In genomic region chr22:39083212-39084165, GRCh38 we compare ENCODE assay signal across 29 cellular contexts. TPM values are rescaled to one million over a fixed set of nuclear protein-coding genes. Genes with fewer than 3 reads are reported as not detected.
A peak's percentile ranks its signal among the peaks of the same experiment; 100 is the strongest.
DNase-seq lines count a peak whose midpoint lies in the region; ATAC-seq lines count a peak whose summit lies in the region.
"Had no signal": no experiment of that assay in that cellular context is flagged by ENCODE, and none has a peak within 500 bp of the region (broad histone marks: within the 10 kb centered on the region; RNA-seq: fewer than 3 reads in every experiment).

No MANE protein-coding gene starts in this region.

- H3K9me3 Mint-ChIP-seq in activated T-cell treated with anti-CD3 and anti-CD28 coated beads, Interleukin-2, amount 50 U/mL, for 24 hours, result no peaks in the 10 kb centered on the region
- no peaks in the 10 kb centered on the region for H3K9me3 Mint-ChIP-seq in activated T-cell treated with anti-CD3 and anti-CD28 coated beads, Interleukin-2, amount 50 U/mL, for 72 hours
- no peaks in the 10 kb centered on the region for H3K9me3 Mint-ChIP-seq in stimulated activated memory B cell treated with anti-CD40 and anti-IgM and Interleukin-4, amounts not matched to agents 10 μg/mL and 1 μg/mL and 100 μg/mL, for 72 hours
- H3K9me3 Mint-ChIP-seq in naive thymus-derived CD4-positive, alpha-beta T cell, result no peaks in the 10 kb centered on the region
- H3K9me3 Mint-ChIP-seq: memory B cell had no signal

- H3K36me3 ChIP-seq in effector memory CD4-positive, alpha-beta T cell (ENCODE audit: control insufficient read depth, insufficient read depth, low read length), result peaks cover 28% of the 10 kb centered on the region
- peaks cover 9 to 38% (median 14%) of the 10 kb centered on the region in 3 experiments for H3K36me3 ChIP-seq in naive thymus-derived CD4-positive, alpha-beta T cell (ENCODE audit: control insufficient read depth in 2 of 3, insufficient read depth in 3 of 3, low read length in 3 of 3)
- H3K36me3 ChIP-seq: BE2C had no signal

- peaks cover 25% of the 10 kb centered on the region for H3K4me1 ChIP-seq in effector memory CD4-positive, alpha-beta T cell (ENCODE audit: control insufficient read depth, insufficient read depth, low read length, poor library complexity, severe bottlenecking)
- peaks cover 0 to 69% of the 10 kb centered on the region in 2 donors for H3K4me1 ChIP-seq in naive thymus-derived CD4-positive, alpha-beta T cell (ENCODE audit: control insufficient read depth in 2 of 2, insufficient read depth in 2 of 2, low read length in 2 of 2)
- H3K4me1 ChIP-seq: A549, body of pancreas had no signal

- intact Hi-C loops in naive thymus-derived CD4-positive, alpha-beta T cell (cut with micrococcal nuclease), result no loop called here

- H3K9me3 ChIP-seq in T-helper 17 cell (ENCODE audit: control insufficient read depth, low read length, poor library complexity, severe bottlenecking), result no peaks in the 10 kb centered on the region
- H3K9me3 ChIP-seq in effector memory CD4-positive, alpha-beta T cell (ENCODE audit: control insufficient read depth, low read length), result no peaks in the 10 kb centered on the region
- no peaks in the 10 kb centered on the region for H3K9me3 ChIP-seq in naive thymus-derived CD4-positive, alpha-beta T cell (ENCODE audit: control insufficient read depth in 2 of 3, low read length in 3 of 3)
- H3K9me3 ChIP-seq: A549, BE2C, body of pancreas, testis, vagina had no signal

- DNase-seq in activated T-cell treated with anti-CD3 and anti-CD28 coated beads, Interleukin-2, amount 50 U/mL, for 24 hours, result no peak
- no peak for DNase-seq in activated T-cell treated with anti-CD3 and anti-CD28 coated beads, Interleukin-2, amount 50 U/mL, for 72 hours
- DNase-seq in T-helper 17 cell, result no peak
- no peak for DNase-seq in effector memory CD4-positive, alpha-beta T cell
- DNase-seq in naive thymus-derived CD4-positive, alpha-beta T cell, result no peak
- DNase-seq: activated CD4-positive, CD25-positive, alpha-beta regulatory T cell; BE2C; body of pancreas; Calu3; KG1; NCI-H1694; NCI-H2171; NCI-H524; PC-3; SHP77 treated with DMSO at 0.1 percent for 48 hours; small intestine; stimulated activated CD4-positive, alpha-beta T cell treated with anti-CD3 and anti-CD28 coated beads, Interleukin-2, amount 100 ng/mL, for 24 hours; testis had no signal

- ATAC-seq in activated T-cell treated with anti-CD3 and anti-CD28 coated beads, Interleukin-2, amount 50 U/mL, for 72 hours (replicated peaks in 1 of 2), result no peak
- ATAC-seq in T-helper 17 cell (no peak), GM19324 (IDR thresholded peaks at IDR 0.05; ENCODE audit: low FRiP score, unreplicated experiment) (no peak), GM18907 (IDR thresholded peaks at IDR 0.05; ENCODE audit: unreplicated experiment) (no peak)
- no peak for ATAC-seq in stimulated activated memory B cell treated with anti-CD40 and anti-IgM and Interleukin-4, amounts not matched to agents 10 μg/mL and 1 μg/mL and 100 μg/mL, for 72 hours
- no peak for ATAC-seq in naive thymus-derived CD4-positive, alpha-beta T cell
- ATAC-seq: A549, body of pancreas, PC-3 had no signal

- H3K27ac ChIP-seq in effector memory CD4-positive, alpha-beta T cell (ENCODE audit: insufficient read depth, low read length, poor library complexity, severe bottlenecking), result peak overlapping the region; percentile 42
- H3K27ac ChIP-seq in naive thymus-derived CD4-positive, alpha-beta T cell (ENCODE audit: low read depth, low read length), result no peak overlapping the region
- H3K27ac ChIP-seq: A549, body of pancreas, epithelial cell of prostate, testis, vagina had no signal

- CTCF ChIA-PET in naive thymus-derived CD4-positive, alpha-beta T cell (lab: Charles Lee), result no interaction called here

- no peak overlapping the region for H3K4me3 Mint-ChIP-seq in activated T-cell treated with anti-CD3 and anti-CD28 coated beads, Interleukin-2, amount 50 U/mL, for 24 hours
- no peak overlapping the region for H3K4me3 Mint-ChIP-seq in activated T-cell treated with anti-CD3 and anti-CD28 coated beads, Interleukin-2, amount 50 U/mL, for 72 hours
- H3K4me3 Mint-ChIP-seq in T-helper 17 cell, result no peak overlapping the region
- no peak overlapping the region for H3K4me3 Mint-ChIP-seq in stimulated activated memory B cell treated with anti-CD40 and anti-IgM and Interleukin-4, amounts not matched to agents 10 μg/mL and 1 μg/mL and 100 μg/mL, for 72 hours
- H3K4me3 Mint-ChIP-seq in naive thymus-derived CD4-positive, alpha-beta T cell, result no peak overlapping the region
- H3K4me3 Mint-ChIP-seq: memory B cell had no signal

- H3K27me3 Mint-ChIP-seq in activated T-cell treated with anti-CD3 and anti-CD28 coated beads, Interleukin-2, amount 50 U/mL, for 24 hours, result no peaks in the 10 kb centered on the region
- H3K27me3 Mint-ChIP-seq in activated T-cell treated with anti-CD3 and anti-CD28 coated beads, Interleukin-2, amount 50 U/mL, for 72 hours (ENCODE audit: low read depth), result no peaks in the 10 kb centered on the region
- H3K27me3 Mint-ChIP-seq in T-helper 17 cell, result no peaks in the 10 kb centered on the region
- no peaks in the 10 kb centered on the region for H3K27me3 Mint-ChIP-seq in stimulated activated memory B cell treated with anti-CD40 and anti-IgM and Interleukin-4, amounts not matched to agents 10 μg/mL and 1 μg/mL and 100 μg/mL, for 72 hours
- no peaks in the 10 kb centered on the region for H3K27me3 Mint-ChIP-seq in naive thymus-derived CD4-positive, alpha-beta T cell
- H3K27me3 Mint-ChIP-seq: memory B cell had no signal

- peaks cover 62% of the 10 kb centered on the region for H3K4me1 Mint-ChIP-seq in activated T-cell treated with anti-CD3 and anti-CD28 coated beads, Interleukin-2, amount 50 U/mL, for 24 hours (ENCODE audit: low read depth)
- H3K4me1 Mint-ChIP-seq in activated T-cell treated with anti-CD3 and anti-CD28 coated beads, Interleukin-2, amount 50 U/mL, for 72 hours (ENCODE audit: low read depth), result peaks cover 57% of the 10 kb centered on the region
- H3K4me1 Mint-ChIP-seq in T-helper 17 cell, result peaks cover 13% of the 10 kb centered on the region
- peaks cover 62% of the 10 kb centered on the region for H3K4me1 Mint-ChIP-seq in stimulated activated memory B cell treated with anti-CD40 and anti-IgM and Interleukin-4, amounts not matched to agents 10 μg/mL and 1 μg/mL and 100 μg/mL, for 72 hours
- peaks cover 0 to 61% (median 23%) of the 10 kb centered on the region in 7 donors for H3K4me1 Mint-ChIP-seq in naive thymus-derived CD4-positive, alpha-beta T cell

- H3K27ac Mint-ChIP-seq in activated T-cell treated with anti-CD3 and anti-CD28 coated beads, Interleukin-2, amount 50 U/mL, for 24 hours, result peak overlapping the region; percentile 76
- no peak overlapping the region for H3K27ac Mint-ChIP-seq in activated T-cell treated with anti-CD3 and anti-CD28 coated beads, Interleukin-2, amount 50 U/mL, for 72 hours
- peak overlapping the region; percentile 27 for H3K27ac Mint-ChIP-seq in T-helper 17 cell
- peak overlapping the region; percentile 53 for H3K27ac Mint-ChIP-seq in stimulated activated memory B cell treated with anti-CD40 and anti-IgM and Interleukin-4, amounts not matched to agents 10 μg/mL and 1 μg/mL and 100 μg/mL, for 72 hours
- H3K27ac Mint-ChIP-seq in naive thymus-derived CD4-positive, alpha-beta T cell, result peak overlapping the region in 1 of 9 donors; percentile 52
- H3K27ac Mint-ChIP-seq: memory B cell had no signal

- no peaks in the 10 kb centered on the region for H3K27me3 ChIP-seq in effector memory CD4-positive, alpha-beta T cell (replicated peaks; ENCODE audit: control insufficient read depth, insufficient read depth, low read length, poor library complexity, severe bottlenecking)
- no peaks in the 10 kb centered on the region for H3K27me3 ChIP-seq in naive thymus-derived CD4-positive, alpha-beta T cell (ENCODE audit: control insufficient read depth in 2 of 2, insufficient read depth in 2 of 2, low read length in 2 of 2)
- H3K27me3 ChIP-seq: BE2C, body of pancreas, testis, vagina had no signal

- peaks cover 58% of the 10 kb centered on the region for H3K36me3 Mint-ChIP-seq in activated T-cell treated with anti-CD3 and anti-CD28 coated beads, Interleukin-2, amount 50 U/mL, for 24 hours (ENCODE audit: low read depth)
- H3K36me3 Mint-ChIP-seq in activated T-cell treated with anti-CD3 and anti-CD28 coated beads, Interleukin-2, amount 50 U/mL, for 72 hours (ENCODE audit: insufficient read depth in 2 of 2), result peaks cover 1 to 12% of the 10 kb centered on the region in 2 donors
- H3K36me3 Mint-ChIP-seq in T-helper 17 cell (ENCODE audit: low read depth), result peaks cover 5% of the 10 kb centered on the region
- peaks cover 55% of the 10 kb centered on the region for H3K36me3 Mint-ChIP-seq in stimulated activated memory B cell treated with anti-CD40 and anti-IgM and Interleukin-4, amounts not matched to agents 10 μg/mL and 1 μg/mL and 100 μg/mL, for 72 hours
- H3K36me3 Mint-ChIP-seq in naive thymus-derived CD4-positive, alpha-beta T cell, result peaks cover 8 to 35% (median 15%) of the 10 kb centered on the region in 5 donors

- POLR2A ChIA-PET in naive thymus-derived CD4-positive, alpha-beta T cell (lab: Charles Lee), result interaction anchor here (1.2 to 1.7 kb wide), 2 partner anchors 11 to 15 kb away, joined by 3 to 4 read pairs; no protein-coding TSS in a partner anchor

- no peak overlapping the region for H3K4me3 ChIP-seq in effector memory CD4-positive, alpha-beta T cell (ENCODE audit: insufficient read depth, low read depth, low read length, poor library complexity, severe bottlenecking)
- H3K4me3 ChIP-seq in naive thymus-derived CD4-positive, alpha-beta T cell (ENCODE audit: low read length), result no peak overlapping the region
- H3K4me3 ChIP-seq: A549, body of pancreas, testis, vagina had no signal

RNA-seq across cellular contexts. Expression of gene APOBEC3G, which starts 6.4 kb away (rescaled TPM):
- total RNA-seq in activated T-cell treated with anti-CD3 and anti-CD28 coated beads, Interleukin-2, amount 50 U/mL, for 72 hours, result 100 to 1,000 TPM in 1 of 2 donors, 10 to 100 TPM in 1; 77.8 to 115 TPM
- total RNA-seq in T-helper 17 cell, result 10 to 100 TPM; 21.5 to 24.6 TPM
- 10 to 100 TPM; 18.5 to 93.2 (median 21.0) TPM for total RNA-seq in naive thymus-derived CD4-positive, alpha-beta T cell
- 10 to 100 TPM; 22.9 to 32.7 TPM for polyA plus RNA-seq in naive thymus-derived CD4-positive, alpha-beta T cell
- total RNA-seq: HT-29 had no signal
- polyA plus RNA-seq: A549 had no signal

RNA-seq across cellular contexts. Expression of gene APOBEC3H, which starts 13.6 kb away (rescaled TPM):
- total RNA-seq in activated T-cell treated with anti-CD3 and anti-CD28 coated beads, Interleukin-2, amount 50 U/mL, for 72 hours, result 10 to 100 TPM; 21.9 to 24.4 TPM
- 1 to 10 TPM; 1.4 to 4.4 TPM for total RNA-seq in T-helper 17 cell
- 10 to 100 TPM in 1 of 5 experiments, 1 to 10 TPM in 1, under 1 TPM in 2, not detected in 1; 0.29 to 31.3 (median 1.5) TPM for total RNA-seq in naive thymus-derived CD4-positive, alpha-beta T cell
- not detected for polyA plus RNA-seq in naive thymus-derived CD4-positive, alpha-beta T cell
- total RNA-seq: body of pancreas, Calu3, cerebellum, HT-29, myocyte, osteocyte, vagina had no signal

RNA-seq across cellular contexts. Expression of gene APOBEC3F, which starts 42.8 kb away (rescaled TPM):
- total RNA-seq in activated T-cell treated with anti-CD3 and anti-CD28 coated beads, Interleukin-2, amount 50 U/mL, for 72 hours, result 10 to 100 TPM; 44.8 to 49.0 TPM
- 10 to 100 TPM; 11.7 to 13.5 TPM for total RNA-seq in T-helper 17 cell
- total RNA-seq in naive thymus-derived CD4-positive, alpha-beta T cell, result 10 to 100 TPM; 12.5 to 40.4 (median 12.7) TPM
- 1 to 10 TPM; 4.9 to 9.1 TPM for polyA plus RNA-seq in naive thymus-derived CD4-positive, alpha-beta T cell
- total RNA-seq: PC-3 had no signal
